Comparison of ENCODE assay signal across 8 cellular contexts in the genomic region with DNA sequence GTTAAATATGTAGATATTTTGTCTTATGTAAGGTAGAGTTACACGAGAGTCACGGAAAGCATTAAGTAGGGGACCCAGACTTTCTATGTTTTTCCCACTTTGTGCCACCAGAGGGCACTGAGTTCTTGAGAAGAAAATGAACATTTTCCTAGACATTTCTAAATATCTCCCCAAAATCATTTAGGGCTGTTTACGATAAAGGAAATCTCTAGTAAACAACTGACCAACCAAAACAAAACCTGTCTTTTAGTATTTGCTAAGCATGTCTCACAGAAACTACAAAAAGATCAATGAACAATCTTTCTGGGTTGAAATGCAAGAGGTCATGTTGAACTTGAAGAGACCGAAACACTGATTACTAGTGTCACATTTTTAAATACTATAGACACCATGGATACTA. TPM values are rescaled to one million over a fixed set of nuclear protein-coding genes. Genes with fewer than 3 reads are reported as not detected.
DNase-seq lines count a peak whose midpoint lies in the region; TF ChIP-seq lines count a peak whose summit lies in the region.

No MANE protein-coding gene starts in this region.

- 37% methylated on average over 4 of the region's 4 CpGs for WGBS in smooth muscle cell (ENCODE audit: low lambda C conversion rate)

- no peak overlapping the region for H3K4me3 ChIP-seq in ACC112 (ENCODE audit: low read depth, low read length)
- H3K4me3 ChIP-seq in smooth muscle cell: no peak overlapping the region

- no peaks in the 10 kb centered on the region for H4K20me1 ChIP-seq in smooth muscle cell (ENCODE audit: low read depth)

- H3K79me2 ChIP-seq in ACC112 (ENCODE audit: control insufficient read depth, insufficient read depth, low read length, unreplicated experiment) (no peaks in the 10 kb centered on the region), smooth muscle cell (ENCODE audit: low read depth) (no peaks in the 10 kb centered on the region)

- H3F3A ChIP-seq in smooth muscle cell (ENCODE audit: low read depth): no peaks in the 10 kb centered on the region

- no peak overlapping the region for H3K27ac ChIP-seq in ACC112 (ENCODE audit: low read depth, low read length)
- H3K27ac ChIP-seq in smooth muscle cell (ENCODE audit: low read depth): no peak overlapping the region

- H3K4me2 ChIP-seq in smooth muscle cell: no peak overlapping the region

- H3K9me3 ChIP-seq in smooth muscle cell (replicated peaks; ENCODE audit: low read depth): no peaks in the 10 kb centered on the region

- DNase-seq in Daoy (ENCODE audit: low read depth) (peak; percentile 28), HCEC 1CT (peak; percentile 59), NCI-H1105 (lab: John Stamatoyannopoulos, UW) (peak; percentile 3), activated T-cell treated with anti-CD3 and anti-CD28 coated beads for 48 hours (ENCODE audit: low read depth) (peak; percentile 5), germinal center (ENCODE audit: low spot score) (peak; percentile 19), smooth muscle cell (lab: John Stamatoyannopoulos, UW; ENCODE audit: unreplicated experiment) (no peak), NCI-H1436 treated with DMSO at 0.1 percent for 48 hours (lab: John Stamatoyannopoulos, UW) (no peak)

- no peaks in the 10 kb centered on the region for H3K36me3 ChIP-seq in ACC112 (ENCODE audit: insufficient read depth, low read length)
- H3K36me3 ChIP-seq in smooth muscle cell (ENCODE audit: low read depth): no peaks in the 10 kb centered on the region

- H3K9ac ChIP-seq in smooth muscle cell (ENCODE audit: low read depth): no peak overlapping the region

- TF ChIP-seq CTCF in smooth muscle cell (IDR thresholded peaks at IDR 0.05; ENCODE audit: borderline replicate concordance, insufficient read depth, poor library complexity, severe bottlenecking): peak; percentile 65

- H3K4me1 ChIP-seq in ACC112 (ENCODE audit: control insufficient read depth, insufficient read depth, low read length, unreplicated experiment) (peaks cover 4% of the 10 kb centered on the region), smooth muscle cell (ENCODE audit: low read depth) (no peaks in the 10 kb centered on the region)

- H2AFZ ChIP-seq in ACC112 (ENCODE audit: low read length, unreplicated experiment) (peak overlapping the region; percentile 70), smooth muscle cell (ENCODE audit: low read depth) (no peak overlapping the region)

- H3K27me3 ChIP-seq in ACC112 (ENCODE audit: insufficient read depth, low read length) (no peaks in the 10 kb centered on the region), smooth muscle cell (ENCODE audit: low read depth) (peaks cover 3% of the 10 kb centered on the region)

RNA-seq across cellular contexts. Expression of a gene that starts 16.1 kb away (rescaled TPM):
- not detected in 2 replicates for total RNA-seq in Daoy (2014; rRNA removed; shearing (Covaris generic))
- total RNA-seq in smooth muscle cell: not detected in 2 replicates
- polyA plus RNA-seq in smooth muscle cell: not detected in 2 replicates

RNA-seq across cellular contexts. Expression of a gene that starts 33.2 kb away (rescaled TPM):
- total RNA-seq in Daoy (2014; rRNA removed; shearing (Covaris generic)): 23.7 and 40.2 TPM in 2 replicates
- 43.2 and 44.6 TPM in 2 replicates for total RNA-seq in smooth muscle cell
- 49.0 and 52.0 TPM in 2 replicates for polyA plus RNA-seq in smooth muscle cell

Comparison
In these comparisons a context has a peak if more than half of its experiments do, and no peak if none do; other contexts are left out.
1. DNase-seq: peak in Daoy (single experiment), HCEC 1CT (single experiment), NCI-H1105 (single experiment), activated T-cell treated with anti-CD3 and anti-CD28 coated beads for 48 hours (single experiment) and germinal center (single experiment); none in smooth muscle cell (single experiment) and NCI-H1436 treated with DMSO at 0.1 percent for 48 hours (single experiment).